In the genomic region with DNA sequence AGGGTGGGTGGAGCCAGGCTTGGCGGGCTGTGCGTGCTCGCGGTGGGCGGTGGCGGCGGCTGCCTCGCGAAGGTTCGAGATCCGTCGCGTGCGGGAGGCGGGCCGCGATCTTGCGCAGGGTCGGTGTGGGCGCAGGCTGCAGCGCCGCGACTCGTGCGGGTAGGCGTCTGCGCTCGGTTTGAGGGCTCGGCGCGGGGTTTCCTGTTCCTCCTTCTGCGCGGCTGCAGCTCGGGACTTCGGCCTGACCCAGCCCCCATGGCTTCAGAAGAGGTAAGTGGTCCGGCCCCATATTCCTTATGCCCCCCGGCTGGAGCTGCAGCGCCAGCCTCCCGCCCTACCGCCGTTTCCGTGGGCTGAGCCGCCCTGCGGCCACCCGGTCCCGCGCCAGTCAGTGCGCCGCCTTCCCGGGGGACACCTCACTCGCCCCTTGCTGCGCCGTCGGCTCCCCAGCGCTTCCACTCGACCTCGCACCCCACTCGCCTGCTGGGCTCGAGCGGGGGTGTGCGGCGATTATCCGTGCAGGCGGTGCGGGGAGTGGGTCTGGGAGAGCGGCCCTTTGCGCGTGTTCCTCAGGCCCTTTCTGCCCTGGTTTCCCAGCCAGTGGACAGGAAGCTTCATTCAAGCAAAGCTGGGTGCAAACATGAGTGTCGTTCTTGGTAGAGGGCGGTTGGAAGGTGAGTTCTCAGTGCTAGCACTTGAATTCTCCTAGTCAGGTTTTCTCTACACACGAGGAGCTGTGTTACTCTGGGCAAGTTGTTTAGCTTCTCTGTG, we compare ENCODE assay signal across 8 cellular contexts. TPM values are rescaled to one million over a fixed set of nuclear protein-coding genes. Genes with fewer than 3 reads are reported as not detected.
A peak's percentile ranks its signal among the peaks of the same experiment; 100 is the strongest.
DNase-seq lines count a peak whose midpoint lies in the region; ATAC-seq and TF ChIP-seq lines count a peak whose summit lies in the region.

A gene with protein sequence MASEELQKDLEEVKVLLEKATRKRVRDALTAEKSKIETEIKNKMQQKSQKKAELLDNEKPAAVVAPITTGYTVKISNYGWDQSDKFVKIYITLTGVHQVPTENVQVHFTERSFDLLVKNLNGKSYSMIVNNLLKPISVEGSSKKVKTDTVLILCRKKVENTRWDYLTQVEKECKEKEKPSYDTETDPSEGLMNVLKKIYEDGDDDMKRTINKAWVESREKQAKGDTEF (plus strand): TSS at position 22 of the 771 bp plus-strand sequence. CDS start 234 bp downstream, at position 256.

- DNase-seq in HAP-1 (ENCODE audit: low spot score in 2 of 2): peak in 1 of 2 experiments; percentile 96
- DNase-seq in NCI-H2171 (lab: John Stamatoyannopoulos, UW): peak; percentile 32
- DNase-seq in activated CD8-positive, alpha-beta T cell treated with anti-CD3 and anti-CD28 coated beads, Interleukin-2, amount 10 ng/mL, durations not matched to agents 7 days and 5 days: peak; percentile 54
- peak; percentile 30 for DNase-seq in fibroblast of mammary gland (ENCODE audit: low read depth)
- DNase-seq in NCI-H226: no peak

- peak; percentile 73 for ATAC-seq in activated CD8-positive, alpha-beta T cell treated with anti-CD3 and anti-CD28 coated beads, Interleukin-2, amount 10 ng/mL, durations not matched to agents 7 days and 5 days
- no peak for ATAC-seq in HG03565 (IDR thresholded peaks at IDR 0.05; ENCODE audit: unreplicated experiment)

- no peaks in the 10 kb centered on the region for H3K9me3 ChIP-seq in HAP-1

- peak within 1 kb of the TSS; percentile 79 for H3K4me3 ChIP-seq in HAP-1
- peak within 1 kb of the TSS; percentile 89 for H3K4me3 ChIP-seq in fibroblast of mammary gland (ENCODE audit: control insufficient read depth, low read depth, low read length)

- H3K36me3 ChIP-seq in HAP-1 (replicated peaks): peaks cover 10% of the 10 kb centered on the region

- peak; percentile 3 for TF ChIP-seq CTCF in GM12873 (IDR thresholded peaks at IDR 0.05; ENCODE audit: insufficient read depth, low read depth, low read length, missing control alignments)
- no peak for TF ChIP-seq CTCF in fibroblast of mammary gland (conservative IDR thresholded peaks at IDR 0.05; ENCODE audit: control insufficient read depth, insufficient read depth, low read depth, low read length)
- no peak for TF ChIP-seq CTCF in nephron (IDR thresholded peaks at IDR 0.05; ENCODE audit: unreplicated experiment in 3 of 3)

- H3K27ac Mint-ChIP-seq in activated CD8-positive, alpha-beta T cell treated with anti-CD3 and anti-CD28 coated beads, Interleukin-2, amount 10 ng/mL, durations not matched to agents 7 days and 5 days: no peak within 1 kb of the TSS
- peak within 1 kb of the TSS in 2 of 3 experiments; percentile 77 to 89 for H3K27ac Mint-ChIP-seq in nephron

- H3K9me3 Mint-ChIP-seq in activated CD8-positive, alpha-beta T cell treated with anti-CD3 and anti-CD28 coated beads, Interleukin-2, amount 10 ng/mL, durations not matched to agents 7 days and 5 days (ENCODE audit: insufficient read depth): no peaks in the 10 kb centered on the region
- H3K9me3 Mint-ChIP-seq in nephron: no peaks in the 10 kb centered on the region

- peaks cover 32% of the 10 kb centered on the region for H3K4me1 ChIP-seq in HAP-1

- H3K27me3 Mint-ChIP-seq in activated CD8-positive, alpha-beta T cell treated with anti-CD3 and anti-CD28 coated beads, Interleukin-2, amount 10 ng/mL, durations not matched to agents 7 days and 5 days (ENCODE audit: low read depth): no peaks in the 10 kb centered on the region
- no peaks in the 10 kb centered on the region for H3K27me3 Mint-ChIP-seq in nephron (ENCODE audit: low read depth)

- POLR2A ChIA-PET in activated CD8-positive, alpha-beta T cell treated with anti-CD3 and anti-CD28 coated beads, Interleukin-2, amount 10 ng/mL, durations not matched to agents 7 days and 5 days (lab: Charles Lee): interaction anchor here (0.6 to 4.2 kb wide), 15 partner anchors 11 to 470 kb away, joined by 3 to 69 read pairs (median 7); partner anchors contain the start of gene MRPS14

- in situ Hi-C loops in HAP-1 (cut with MboI; ENCODE audit: low sequenced_read_pairs): loop anchor here (5.0 to 25.0 kb wide), 2 partner anchors 228 to 738 kb away; no protein-coding TSS in a partner anchor

- H3K4me3 Mint-ChIP-seq in activated CD8-positive, alpha-beta T cell treated with anti-CD3 and anti-CD28 coated beads, Interleukin-2, amount 10 ng/mL, durations not matched to agents 7 days and 5 days: no peak within 1 kb of the TSS
- no peak within 1 kb of the TSS for H3K4me3 Mint-ChIP-seq in nephron

- H3K27me3 ChIP-seq in HAP-1 (ENCODE audit: low read depth): no peaks in the 10 kb centered on the region

- CTCF ChIA-PET in activated CD8-positive, alpha-beta T cell treated with anti-CD3 and anti-CD28 coated beads, Interleukin-2, amount 10 ng/mL, durations not matched to agents 7 days and 5 days (lab: Charles Lee): interaction anchor here (0.9 to 6.1 kb wide), 21 partner anchors 9 to 738 kb away, joined by 3 to 57 read pairs (median 5); partner anchors contain the start of gene MRPS14

- peaks cover 34% of the 10 kb centered on the region for H3K36me3 Mint-ChIP-seq in activated CD8-positive, alpha-beta T cell treated with anti-CD3 and anti-CD28 coated beads, Interleukin-2, amount 10 ng/mL, durations not matched to agents 7 days and 5 days (ENCODE audit: low read depth)
- H3K36me3 Mint-ChIP-seq in nephron (ENCODE audit: low read depth): peaks cover under 1% of the 10 kb centered on the region

- H3K4me1 Mint-ChIP-seq in activated CD8-positive, alpha-beta T cell treated with anti-CD3 and anti-CD28 coated beads, Interleukin-2, amount 10 ng/mL, durations not matched to agents 7 days and 5 days (ENCODE audit: low read depth): peaks cover 47% of the 10 kb centered on the region
- H3K4me1 Mint-ChIP-seq in nephron: peaks cover 26% of the 10 kb centered on the region

RNA-seq across cellular contexts. Expression of the gene that starts here (rescaled TPM):
- total RNA-seq in activated CD8-positive, alpha-beta T cell treated with anti-CD3 and anti-CD28 coated beads, Interleukin-2, amount 10 ng/mL, durations not matched to agents 7 days and 5 days: 100 to 1,000 TPM; 209 to 215 TPM
